ENCODE assay signal across 10 cellular contexts in genomic region chr10:69479737-69480412, GRCh38. TPM values are rescaled to one million over a fixed set of nuclear protein-coding genes. Genes with fewer than 3 reads are reported as not detected.
A peak's percentile ranks its signal among the peaks of the same experiment; 100 is the strongest.
DNase-seq lines count a peak whose midpoint lies in the region; ATAC-seq and TF ChIP-seq lines count a peak whose summit lies in the region.
"Had no signal": no experiment of that assay in that cellular context is flagged by ENCODE, and none has a peak within 500 bp of the region (broad histone marks: within the 10 kb centered on the region; RNA-seq: fewer than 3 reads in every experiment).

No MANE protein-coding gene starts in this region.

- H3K4me1 Mint-ChIP-seq in nephron progenitor cell = peaks cover 75% of the 10 kb centered on the region

- H3K9me3 Mint-ChIP-seq in nephron progenitor cell = no peaks in the 10 kb centered on the region
- H3K9me3 Mint-ChIP-seq: activated T-cell treated with anti-CD3 and anti-CD28 coated beads, Interleukin-2, amount 50 U/mL, for 4 hours; memory B cell had no signal

- TF ChIP-seq CTCF in nephron progenitor cell (IDR thresholded peaks at IDR 0.05) (no peak), upper lobe of right lung (IDR thresholded peaks at IDR 0.05) (no peak)

- DNase-seq in NCI-H2171 treated with DMSO at 0.1 percent for 48 hours (lab: John Stamatoyannopoulos, UW) = peak; percentile 29
- no peak for DNase-seq in NCI-H2171 (lab: John Stamatoyannopoulos, UW)
- DNase-seq in fibroblast of peridontal ligament (ENCODE audit: extremely low read depth) = peak; percentile 60
- DNase-seq in nephron progenitor cell = no peak
- DNase-seq in upper lobe of right lung = no peak
- DNase-seq in NCI-H1930 (lab: John Stamatoyannopoulos, UW) = no peak
- DNase-seq: activated T-cell treated with anti-CD3 and anti-CD28 coated beads, Interleukin-2, amount 50 U/mL, for 4 hours had no signal

- H3K4me1 ChIP-seq in upper lobe of right lung = peaks cover 46% of the 10 kb centered on the region

- ATAC-seq in upper lobe of right lung (peak; percentile 18), HG03460 (IDR thresholded peaks at IDR 0.05; ENCODE audit: unreplicated experiment) (no peak)
- ATAC-seq in activated CD4-positive, CD25-positive, alpha-beta regulatory T cell treated with anti-CD3 and anti-CD28 coated beads, Interleukin-2, amount 50 U/mL, for 24 hours = no peak
- ATAC-seq: activated T-cell treated with anti-CD3 and anti-CD28 coated beads, Interleukin-2, amount 50 U/mL, for 4 hours had no signal

- H3K4me3 ChIP-seq in upper lobe of right lung = no peak overlapping the region

- H3K27ac Mint-ChIP-seq in nephron progenitor cell = peak overlapping the region; percentile 98
- H3K27ac Mint-ChIP-seq: memory B cell had no signal

- no peaks in the 10 kb centered on the region for H3K36me3 ChIP-seq in upper lobe of right lung

- no peaks in the 10 kb centered on the region for H3K27me3 Mint-ChIP-seq in nephron progenitor cell (ENCODE audit: low read depth, poor library complexity)

- intact Hi-C loops in upper lobe of right lung (cut with DNase I) = no loop called here

- peak overlapping the region; percentile 15 for H3K4me3 Mint-ChIP-seq in nephron progenitor cell
- H3K4me3 Mint-ChIP-seq: activated T-cell treated with anti-CD3 and anti-CD28 coated beads, Interleukin-2, amount 50 U/mL, for 4 hours; memory B cell had no signal

- peak overlapping the region; percentile 55 for H3K27ac ChIP-seq in upper lobe of right lung

- no peaks in the 10 kb centered on the region for H3K36me3 Mint-ChIP-seq in nephron progenitor cell (ENCODE audit: low read depth)
- H3K36me3 Mint-ChIP-seq: memory B cell had no signal

- no peaks in the 10 kb centered on the region for H3K9me3 ChIP-seq in upper lobe of right lung

- H3K27me3 ChIP-seq in upper lobe of right lung = no peaks in the 10 kb centered on the region

RNA-seq across cellular contexts. Expression of gene TSPAN15, which starts 28.6 kb away (rescaled TPM):
- total RNA-seq in upper lobe of right lung = 47.3 TPM

Comparison
In these comparisons a context has a peak if more than half of its experiments do, and no peak if none do; other contexts are left out.
1. DNase-seq: peak in NCI-H2171 treated with DMSO at 0.1 percent for 48 hours (single experiment) and fibroblast of peridontal ligament (single experiment); none in NCI-H2171 (single experiment), nephron progenitor cell (single experiment), upper lobe of right lung (single experiment) and NCI-H1930 (0 of 2).